2 cellular contexts compared by ENCODE assay signal in genomic region chr5:39092581-39093350, GRCh38.
TF ChIP-seq lines count a peak whose summit lies in the region.

No MANE protein-coding gene starts in this region.

TF ChIP-seq in A549, 52 proteins besides CTCF, POLR2A, EP300 and RAD21 (continued from another document and continues in another):
- TF ChIP-seq NFE2L2 (conservative IDR thresholded peaks at IDR 0.05; ENCODE audit: low read length) (peak; percentile 50; the same call in 1 of the 2 replicates), MYC (IDR thresholded peaks at IDR 0.05; ENCODE audit: borderline replicate concordance, low read length) (peak; percentile 35; the same call in 1 of the 2 replicates), CBX8 (IDR thresholded peaks at IDR 0.05) (no peak), REST (IDR thresholded peaks at IDR 0.05) (no peak), RCOR1 (IDR thresholded peaks at IDR 0.05; ENCODE audit: low read depth, low read length) (no peak), ATOH8 (CRISPR knock-in tag; IDR thresholded peaks at IDR 0.05; ENCODE audit: low read depth) (0 out of 2 replicates have a peak, but pooled peaks have one; percentile 15), CHD4 (IDR thresholded peaks at IDR 0.05; ENCODE audit: borderline replicate concordance) (no peak), E2F6 (IDR thresholded peaks at IDR 0.05; ENCODE audit: borderline replicate concordance, low read depth) (no peak), ZSCAN20 (CRISPR knock-in tag; IDR thresholded peaks at IDR 0.05) (no peak), ELK1 (IDR thresholded peaks at IDR 0.05; ENCODE audit: low read depth, low read length) (no peak), PBX3 (IDR thresholded peaks at IDR 0.05) (peak; percentile 33; the same call in 1 of the 2 replicates), HOXB13 (CRISPR knock-in tag; IDR thresholded peaks at IDR 0.05; ENCODE audit: low read depth) (no peak), NPAS2 (CRISPR knock-in tag; IDR thresholded peaks at IDR 0.05; ENCODE audit: borderline replicate concordance) (no peak), CBX2 (IDR thresholded peaks at IDR 0.05; ENCODE audit: borderline replicate concordance, low read depth) (no peak), HDAC2 (IDR thresholded peaks at IDR 0.05) (no peak), HOXA7 (CRISPR knock-in tag; IDR thresholded peaks at IDR 0.05) (no peak), USF2 (IDR thresholded peaks at IDR 0.05) (no peak), CHD2 (IDR thresholded peaks at IDR 0.05; ENCODE audit: low read length, partially characterized antibody) (no peak), HEYL (CRISPR knock-in tag; IDR thresholded peaks at IDR 0.05) (no peak), FOSB (CRISPR knock-in tag; IDR thresholded peaks at IDR 0.05) (no peak), MAX (IDR thresholded peaks at IDR 0.05) (peak; percentile 68), ZC3H11A (IDR thresholded peaks at IDR 0.05) (no peak), BHLHE40 (IDR thresholded peaks at IDR 0.05; ENCODE audit: low read depth, low read length) (no peak), MAFK (IDR thresholded peaks at IDR 0.05; ENCODE audit: partially characterized antibody) (peak; percentile 86), RARB (CRISPR knock-in tag; IDR thresholded peaks at IDR 0.05) (no peak), ZNF302 (CRISPR knock-in tag; IDR thresholded peaks at IDR 0.05) (no peak; the same call in 1 of the 2 replicates)

TF ChIP-seq in SK-N-SH, 30 proteins besides CTCF, POLR2A, EP300 and RAD21 (continued from another document):
- TF ChIP-seq REST (IDR thresholded peaks at IDR 0.05; ENCODE audit: low read depth, low read length) (no peak), JUND (IDR thresholded peaks at IDR 0.05) (peak; percentile 43; the same call in 1 of the 2 replicates), TEAD4 (IDR thresholded peaks at IDR 0.05; ENCODE audit: borderline replicate concordance, insufficient read depth) (no peak), PBX3 (IDR thresholded peaks at IDR 0.05) (peak; percentile 57; the same call in 1 of the 2 replicates), TCF12 (IDR thresholded peaks at IDR 0.05) (peak; percentile 46)
